ENCODE assay signal across 1 cellular context in the genomic region with DNA sequence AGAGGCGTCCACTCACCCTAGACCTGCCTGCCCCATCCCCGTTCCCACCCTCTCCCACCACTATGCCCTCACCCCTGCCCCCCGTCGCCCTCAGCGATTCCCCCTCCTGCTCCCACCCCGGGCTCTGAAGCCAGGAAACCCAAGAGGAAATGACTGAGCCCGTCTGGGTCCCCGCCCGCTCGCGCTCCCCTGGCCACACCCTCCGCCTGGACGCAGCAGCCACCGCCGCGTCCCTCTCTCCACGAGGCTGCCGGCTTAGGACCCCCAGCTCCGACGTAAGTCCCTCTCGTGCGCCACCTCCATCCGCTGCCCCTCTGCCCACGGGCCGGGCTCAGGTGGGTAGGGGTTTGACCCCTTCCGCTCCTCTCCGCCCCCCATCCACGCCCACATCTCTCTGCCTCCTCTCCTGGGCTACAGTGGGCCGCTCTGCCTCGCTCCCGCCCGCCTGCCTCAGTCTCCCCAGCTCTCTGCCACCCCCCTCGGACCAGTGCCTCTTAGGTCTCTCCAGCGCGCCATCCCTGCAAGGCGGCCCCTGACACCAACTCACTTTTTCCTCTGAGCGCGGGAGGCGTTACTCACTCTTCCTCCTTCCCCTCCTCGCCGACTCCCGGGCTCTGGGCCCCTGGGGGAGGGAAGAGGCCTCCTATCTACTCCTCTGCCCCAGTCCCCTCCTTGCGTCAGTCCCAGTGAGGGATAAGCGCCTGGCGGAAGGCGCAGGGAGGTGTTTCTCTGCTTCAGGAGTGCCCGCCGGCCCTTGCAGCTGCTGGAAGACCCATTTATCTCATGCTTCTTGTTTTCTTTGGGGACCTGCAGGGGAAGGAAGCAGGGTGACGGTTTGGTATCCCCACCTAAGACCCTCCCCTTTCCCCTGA.
TF ChIP-seq lines count a peak whose summit lies in the region.

A gene with protein sequence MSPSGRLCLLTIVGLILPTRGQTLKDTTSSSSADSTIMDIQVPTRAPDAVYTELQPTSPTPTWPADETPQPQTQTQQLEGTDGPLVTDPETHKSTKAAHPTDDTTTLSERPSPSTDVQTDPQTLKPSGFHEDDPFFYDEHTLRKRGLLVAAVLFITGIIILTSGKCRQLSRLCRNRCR (plus strand): TSS at position 201 of the 872 bp plus-strand sequence. CDS start 816 bp downstream, outside the sequence.

TF ChIP-seq in GM12878, 131 proteins besides CTCF, POLR2A, EP300 and RAD21 (continued from another document and continues in another):
- TF ChIP-seq CUX1 (IDR thresholded peaks at IDR 0.05; ENCODE audit: insufficient replicate concordance, low read depth, low read length) (no peak), CREM (IDR thresholded peaks at IDR 0.05; ENCODE audit: low read depth) (0 out of 2 replicates have a peak, but pooled peaks have one; percentile 13), KDM1A (IDR thresholded peaks at IDR 0.05; ENCODE audit: borderline replicate concordance) (no peak), HCFC1 (IDR thresholded peaks at IDR 0.05; ENCODE audit: low read length) (no peak; the same call in 1 of the 2 replicates), SUZ12 (IDR thresholded peaks at IDR 0.05; ENCODE audit: unreplicated experiment) (no peak), BRCA1 (IDR thresholded peaks at IDR 0.05; ENCODE audit: low read depth, low read length) (no peak), RELA (IDR thresholded peaks at IDR 0.05; ENCODE audit: borderline replicate concordance, partially characterized antibody) (no peak), MEF2B (IDR thresholded peaks at IDR 0.05; ENCODE audit: partially characterized antibody, poor library complexity, severe bottlenecking) (no peak), KAT2A (conservative IDR thresholded peaks at IDR 0.05; ENCODE audit: control insufficient read depth, low read depth, low read length) (no peak), HSF1 (IDR thresholded peaks at IDR 0.05; ENCODE audit: low read depth, low read length) (no peak), BHLHE40 (IDR thresholded peaks at IDR 0.05; ENCODE audit: borderline replicate concordance in 1 of 2, low read depth in 2 of 2, low read length in 1 of 2) (no peak), RBBP5 (conservative IDR thresholded peaks at IDR 0.05) (no peak), PML (IDR thresholded peaks at IDR 0.05; ENCODE audit: low read length) (no peak), CBX3 (IDR thresholded peaks at IDR 0.05; ENCODE audit: borderline replicate concordance, low read depth) (no peak), ESRRA (IDR thresholded peaks at IDR 0.05; ENCODE audit: low read length) (no peak), ZNF207 (IDR thresholded peaks at IDR 0.05; ENCODE audit: borderline replicate concordance) (no peak), USF1 (IDR thresholded peaks at IDR 0.05; ENCODE audit: borderline replicate concordance, extremely low read length, insufficient read depth, low read depth, low read length) (no peak), SRF (IDR thresholded peaks at IDR 0.05; ENCODE audit: low read depth in 2 of 2, low read length in 2 of 2) (no peak), CHD2 (IDR thresholded peaks at IDR 0.05; ENCODE audit: borderline replicate concordance, low read depth, low read length) (no peak), NFIC (IDR thresholded peaks at IDR 0.05; ENCODE audit: low read depth, low read length) (no peak), TAF1 (IDR thresholded peaks at IDR 0.05; ENCODE audit: borderline replicate concordance, low read depth, low read length) (no peak), BCLAF1 (IDR thresholded peaks at IDR 0.05) (no peak), NR2C1 (IDR thresholded peaks at IDR 0.05) (no peak), ASH2L (IDR thresholded peaks at IDR 0.05; ENCODE audit: borderline replicate concordance, low read depth) (no peak), CHD1 (IDR thresholded peaks at IDR 0.05; ENCODE audit: low read depth, low read length) (no peak), SKIL (IDR thresholded peaks at IDR 0.05; ENCODE audit: low read depth, poor library complexity, severe bottlenecking) (no peak), GABPA (IDR thresholded peaks at IDR 0.05; ENCODE audit: low read depth) (no peak), CBX5 (IDR thresholded peaks at IDR 0.05; ENCODE audit: low read depth) (no peak)
- TF ChIP-seq, protein P1, sequence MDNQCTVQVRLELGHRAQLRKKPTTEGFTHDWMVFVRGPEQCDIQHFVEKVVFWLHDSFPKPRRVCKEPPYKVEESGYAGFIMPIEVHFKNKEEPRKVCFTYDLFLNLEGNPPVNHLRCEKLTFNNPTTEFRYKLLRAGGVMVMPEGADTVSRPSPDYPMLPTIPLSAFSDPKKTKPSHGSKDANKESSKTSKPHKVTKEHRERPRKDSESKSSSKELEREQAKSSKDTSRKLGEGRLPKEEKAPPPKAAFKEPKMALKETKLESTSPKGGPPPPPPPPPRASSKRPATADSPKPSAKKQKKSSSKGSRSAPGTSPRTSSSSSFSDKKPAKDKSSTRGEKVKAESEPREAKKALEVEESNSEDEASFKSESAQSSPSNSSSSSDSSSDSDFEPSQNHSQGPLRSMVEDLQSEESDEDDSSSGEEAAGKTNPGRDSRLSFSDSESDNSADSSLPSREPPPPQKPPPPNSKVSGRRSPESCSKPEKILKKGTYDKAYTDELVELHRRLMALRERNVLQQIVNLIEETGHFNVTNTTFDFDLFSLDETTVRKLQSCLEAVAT (IDR thresholded peaks at IDR 0.05): peak; percentile 34; the same call in 1 of the 2 replicates
- TF ChIP-seq, protein P2, sequence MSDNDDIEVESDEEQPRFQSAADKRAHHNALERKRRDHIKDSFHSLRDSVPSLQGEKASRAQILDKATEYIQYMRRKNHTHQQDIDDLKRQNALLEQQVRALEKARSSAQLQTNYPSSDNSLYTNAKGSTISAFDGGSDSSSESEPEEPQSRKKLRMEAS (IDR thresholded peaks at IDR 0.05; ENCODE audit: low read depth, low read length): no peak
- TF ChIP-seq, protein P3, sequence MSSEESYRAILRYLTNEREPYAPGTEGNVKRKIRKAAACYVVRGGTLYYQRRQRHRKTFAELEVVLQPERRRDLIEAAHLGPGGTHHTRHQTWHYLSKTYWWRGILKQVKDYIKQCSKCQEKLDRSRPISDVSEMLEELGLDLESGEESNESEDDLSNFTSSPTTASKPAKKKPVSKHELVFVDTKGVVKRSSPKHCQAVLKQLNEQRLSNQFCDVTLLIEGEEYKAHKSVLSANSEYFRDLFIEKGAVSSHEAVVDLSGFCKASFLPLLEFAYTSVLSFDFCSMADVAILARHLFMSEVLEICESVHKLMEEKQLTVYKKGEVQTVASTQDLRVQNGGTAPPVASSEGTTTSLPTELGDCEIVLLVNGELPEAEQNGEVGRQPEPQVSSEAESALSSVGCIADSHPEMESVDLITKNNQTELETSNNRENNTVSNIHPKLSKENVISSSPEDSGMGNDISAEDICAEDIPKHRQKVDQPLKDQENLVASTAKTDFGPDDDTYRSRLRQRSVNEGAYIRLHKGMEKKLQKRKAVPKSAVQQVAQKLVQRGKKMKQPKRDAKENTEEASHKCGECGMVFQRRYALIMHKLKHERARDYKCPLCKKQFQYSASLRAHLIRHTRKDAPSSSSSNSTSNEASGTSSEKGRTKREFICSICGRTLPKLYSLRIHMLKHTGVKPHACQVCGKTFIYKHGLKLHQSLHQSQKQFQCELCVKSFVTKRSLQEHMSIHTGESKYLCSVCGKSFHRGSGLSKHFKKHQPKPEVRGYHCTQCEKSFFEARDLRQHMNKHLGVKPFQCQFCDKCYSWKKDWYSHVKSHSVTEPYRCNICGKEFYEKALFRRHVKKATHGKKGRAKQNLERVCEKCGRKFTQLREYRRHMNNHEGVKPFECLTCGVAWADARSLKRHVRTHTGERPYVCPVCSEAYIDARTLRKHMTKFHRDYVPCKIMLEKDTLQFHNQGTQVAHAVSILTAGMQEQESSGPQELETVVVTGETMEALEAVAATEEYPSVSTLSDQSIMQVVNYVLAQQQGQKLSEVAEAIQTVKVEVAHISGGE (CRISPR knock-in tag; IDR thresholded peaks at IDR 0.05): no peak
- TF ChIP-seq, protein P4, sequence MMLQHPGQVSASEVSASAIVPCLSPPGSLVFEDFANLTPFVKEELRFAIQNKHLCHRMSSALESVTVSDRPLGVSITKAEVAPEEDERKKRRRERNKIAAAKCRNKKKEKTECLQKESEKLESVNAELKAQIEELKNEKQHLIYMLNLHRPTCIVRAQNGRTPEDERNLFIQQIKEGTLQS (IDR thresholded peaks at IDR 0.05; ENCODE audit: borderline replicate concordance, extremely low read depth, low read depth, low read length): no peak
